15 cellular contexts compared by ENCODE assay signal in genomic region chr4:153763404-153763803, GRCh38. TPM values are rescaled to one million over a fixed set of nuclear protein-coding genes. Genes with fewer than 3 reads are reported as not detected.
DNase-seq lines count a peak whose midpoint lies in the region; ATAC-seq and TF ChIP-seq lines count a peak whose summit lies in the region.
"Had no signal": no experiment of that assay in that cellular context is flagged by ENCODE, and none has a peak within 500 bp of the region (broad histone marks: within the 10 kb centered on the region; RNA-seq: fewer than 3 reads in every experiment).

No MANE protein-coding gene starts in this region.

- H4K20me1 ChIP-seq in GM23338 (replicated peaks; ENCODE audit: insufficient read depth): no peaks in the 10 kb centered on the region

- H3K79me2 ChIP-seq in GM23338 (replicated peaks; ENCODE audit: insufficient read depth): no peaks in the 10 kb centered on the region; the same call in 1 of the 2 replicates
- H3K79me2 ChIP-seq: parathyroid adenoma had no signal

- peaks cover 13% of the 10 kb centered on the region for H3K27me3 Mint-ChIP-seq in GM23338 (ENCODE audit: insufficient read depth, low read depth, poor library complexity)

- TF ChIP-seq CTCF in C4-2B (conservative IDR thresholded peaks at IDR 0.05): peak; percentile 36
- peak; percentile 82 to 94 for TF ChIP-seq CTCF in GM23338 (conservative IDR thresholded peaks at IDR 0.05; ENCODE audit: low read depth in 2 of 2)
- peak; percentile 32; the same call in 1 of the 2 replicates for TF ChIP-seq CTCF in RWPE1 (conservative IDR thresholded peaks at IDR 0.05; ENCODE audit: low read depth)
- TF ChIP-seq CTCF in fibroblast of villous mesenchyme (IDR thresholded peaks at IDR 0.05; ENCODE audit: insufficient read depth, low read depth, low read length): peak; percentile 20
- TF ChIP-seq CTCF in left ventricle myocardium inferior (IDR thresholded peaks at IDR 0.05; ENCODE audit: borderline replicate concordance): no peak

- H3K4me3 ChIP-seq in GM23338 (no peak overlapping the region), fibroblast of villous mesenchyme (ENCODE audit: low read depth, low read length) (no peak overlapping the region), left ventricle myocardium inferior (no peak overlapping the region)
- H3K4me3 ChIP-seq: adrenal gland, SJCRH30, tibial artery had no signal

- H3K4me2 ChIP-seq in GM23338: 0 out of 2 replicates have a peak overlapping the region, but pooled peaks have one; percentile 32

- H3K4me1 ChIP-seq in GM23338 (ENCODE audit: insufficient read depth): peaks cover 36% of the 10 kb centered on the region
- H3K4me1 ChIP-seq in left ventricle myocardium inferior: peaks cover 13% of the 10 kb centered on the region
- H3K4me1 ChIP-seq: parathyroid adenoma, SJCRH30 had no signal

- CTCF ChIA-PET in RWPE1 (lab: Yijun Ruan, JAX): interaction anchor here (0.7 to 2.2 kb wide), 2 partner anchors 13 to 562 kb away, joined by 3 to 6 read pairs; no protein-coding TSS in a partner anchor

- H3K4me3 Mint-ChIP-seq in GM23338: no peak overlapping the region; the same call in 2 of the 3 replicates

- H3K36me3 ChIP-seq in GM23338 (ENCODE audit: insufficient read depth) (no peaks in the 10 kb centered on the region), left ventricle myocardium inferior (no peaks in the 10 kb centered on the region)
- H3K36me3 ChIP-seq: adrenal gland, SJCRH30, tibial artery had no signal

- 0 out of 2 replicates have a peak, but pooled peaks cover 4% of the 10 kb centered on the region for H3K9me2 ChIP-seq in GM23338 (ENCODE audit: insufficient read depth)

- H3K9me3 Mint-ChIP-seq in GM23338: no peaks in the 10 kb centered on the region; the same call in 2 of the 3 replicates

- H3K27me3 ChIP-seq in GM23338 (ENCODE audit: insufficient read depth): peaks cover 9% of the 10 kb centered on the region; the same call in 1 of the 2 replicates
- peaks cover 75% of the 10 kb centered on the region for H3K27me3 ChIP-seq in left ventricle myocardium inferior (ENCODE audit: low read depth)
- H3K27me3 ChIP-seq: SJCRH30 had no signal

- POLR2A ChIA-PET in RWPE1 (lab: Yijun Ruan, JAX; ENCODE audit: low non-redundant PET): no interaction called here

- no peaks in the 10 kb centered on the region for H3K9me3 ChIP-seq in left ventricle myocardium inferior (replicated peaks)
- H3K9me3 ChIP-seq: adrenal gland, SJCRH30, tibial artery had no signal

- H3K36me3 Mint-ChIP-seq in GM23338 (ENCODE audit: low read depth): no peaks in the 10 kb centered on the region

- intact Hi-C loops in left ventricle myocardium inferior (cut with micrococcal nuclease): no loop called here

- H3K27ac ChIP-seq in C4-2B (no peak overlapping the region), GM23338 (ENCODE audit: low read depth) (peak overlapping the region; percentile 30; the same call in 1 of the 2 replicates), RWPE1 (no peak overlapping the region), left ventricle myocardium inferior (replicated peaks) (no peak overlapping the region)
- H3K27ac ChIP-seq: adrenal gland, epithelial cell of prostate, parathyroid adenoma, SJCRH30, tibial artery had no signal

- peaks cover 32% of the 10 kb centered on the region for H3K4me1 Mint-ChIP-seq in GM23338

- no peaks in the 10 kb centered on the region for H3F3A ChIP-seq in GM23338 (replicated peaks; ENCODE audit: low read depth)

- H3K27ac Mint-ChIP-seq in GM23338: peak overlapping the region; percentile 89

- H2AFZ ChIP-seq in GM23338: no peak overlapping the region
- H2AFZ ChIP-seq: parathyroid adenoma had no signal

- DNase-seq in GM23338 (ENCODE audit: low spot score) (peak; percentile 79), RWPE1 (ENCODE audit: low spot score) (peak; percentile 14), fibroblast of villous mesenchyme (ENCODE audit: low read depth) (no peak), left ventricle myocardium inferior (no peak), LoVo (ENCODE audit: low spot score) (no peak)
- DNase-seq: adrenal gland, NCI-H187, tibial artery had no signal

- ATAC-seq in GM23338 (peak; percentile 5; the same call in 1 of the 3 replicates), GM19467 (IDR thresholded peaks at IDR 0.05; ENCODE audit: unreplicated experiment) (no peak), GM21723 (IDR thresholded peaks at IDR 0.05; ENCODE audit: unreplicated experiment) (no peak)

TF ChIP-seq in GM23338, 12 proteins besides CTCF, POLR2A, EP300 and RAD21:
- TF ChIP-seq CREB1 (CRISPR knock-in tag; IDR thresholded peaks at IDR 0.05; ENCODE audit: low read depth): no peak
- TF ChIP-seq NANOG (IDR thresholded peaks at IDR 0.05; ENCODE audit: borderline replicate concordance): no peak
- no peak for TF ChIP-seq STAT1 (IDR thresholded peaks at IDR 0.05; ENCODE audit: unreplicated experiment)
- TF ChIP-seq ETS1 (IDR thresholded peaks at IDR 0.05): no peak
- TF ChIP-seq ZNF462 (CRISPR knock-in tag; IDR thresholded peaks at IDR 0.05): no peak

RNA-seq across cellular contexts. Expression of gene RNF175, which starts 3.6 kb away (rescaled TPM):
- 4.7 and 14.9 TPM in 2 replicates for total RNA-seq in GM23338 (2014; rRNA removed; shearing (Covaris generic))
- 4.8 and 4.9 TPM in 2 replicates for polyA plus RNA-seq in GM23338 (2016; fragmentation: Nextera tagmentation; extraction: Ambion mirVana)
- total RNA-seq in fibroblast of villous mesenchyme (not detected in 2 replicates), left ventricle myocardium inferior (0.71 TPM)
- total RNA-seq: activated CD8-positive, alpha-beta memory T cell treated with anti-CD3 and anti-CD28 coated beads for 36 hours; SJCRH30 had no signal

RNA-seq across cellular contexts. Expression of gene SFRP2, which starts 25.5 kb away (rescaled TPM):
- 214 and 219 TPM in 2 replicates for total RNA-seq in GM23338 (2014; rRNA removed; shearing (Covaris generic))
- 286 and 295 TPM in 2 replicates for polyA plus RNA-seq in GM23338 (2016; fragmentation: Nextera tagmentation; extraction: Ambion mirVana)
- total RNA-seq in fibroblast of villous mesenchyme: not detected in 2 replicates
- 0.14 TPM for total RNA-seq in left ventricle myocardium inferior
- total RNA-seq: SJCRH30 had no signal

Comparison
In these comparisons a context has a peak if more than half of its experiments do, and no peak if none do; other contexts are left out.
1. DNase-seq: peak in GM23338 (single experiment) and RWPE1 (single experiment); none in fibroblast of villous mesenchyme (single experiment), left ventricle myocardium inferior (single experiment) and LoVo (single experiment).
2. RNA of gene SFRP2, which starts 25.5 kb away (total RNA-seq): 214 to 219 TPM in GM23338; 0.14 TPM in left ventricle myocardium inferior (single experiment) and not detected in fibroblast of villous mesenchyme; every median in the first group is over 100 times any median in the second.